Comparison of ENCODE assay signal across 1 cellular context in genomic region chr10:31754803-31755624, GRCh38.
TF ChIP-seq lines count a peak whose summit lies in the region.

No MANE protein-coding gene starts in this region.

TF ChIP-seq in GM23338, 12 proteins besides CTCF, POLR2A, EP300 and RAD21 (continued from another document):
- TF ChIP-seq REST (IDR thresholded peaks at IDR 0.05; ENCODE audit: unreplicated experiment), result peak; percentile 22
- no peak for TF ChIP-seq ETS1 (IDR thresholded peaks at IDR 0.05)
- TF ChIP-seq JUNB (IDR thresholded peaks at IDR 0.05; ENCODE audit: unreplicated experiment), result no peak
- no peak for TF ChIP-seq ZNF331 (CRISPR knock-in tag; IDR thresholded peaks at IDR 0.05; ENCODE audit: low read depth)
- TF ChIP-seq ZNF114 (CRISPR knock-in tag; IDR thresholded peaks at IDR 0.05), result 0 out of 2 replicates have a peak, but pooled peaks have one; percentile 8
- no peak for TF ChIP-seq EZH2phosphoT487 (IDR thresholded peaks at IDR 0.05; ENCODE audit: unreplicated experiment)
- TF ChIP-seq POLR2AphosphoS5 (IDR thresholded peaks at IDR 0.05; ENCODE audit: low read depth), result no peak
- TF ChIP-seq CREB1 (CRISPR knock-in tag; IDR thresholded peaks at IDR 0.05; ENCODE audit: low read depth), result no peak
